In the genomic region with DNA sequence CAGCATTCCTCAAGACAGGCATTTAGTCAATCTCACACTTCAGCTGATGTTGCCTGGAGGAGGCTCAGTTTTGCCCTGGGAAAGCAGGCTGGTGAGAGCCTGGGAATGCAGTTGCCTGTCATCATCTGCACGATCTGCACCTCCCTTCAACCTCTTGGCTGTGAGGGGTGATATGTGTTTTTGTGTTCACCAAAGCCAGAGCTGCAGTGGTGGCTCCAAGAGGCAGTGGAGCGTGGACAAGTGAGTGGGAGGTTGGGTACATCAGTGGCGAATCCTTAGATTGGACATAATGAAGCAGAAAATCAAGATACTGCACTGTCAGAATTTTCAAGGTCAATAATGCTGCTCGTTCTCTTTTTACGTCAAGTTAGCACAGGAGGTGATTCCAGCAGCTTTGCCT, we compare ENCODE assay signal across 18 cellular contexts.
DNase-seq lines count a peak whose midpoint lies in the region; ATAC-seq and TF ChIP-seq lines count a peak whose summit lies in the region.
"Had no signal": no experiment of that assay in that cellular context is flagged by ENCODE, and none has a peak within 500 bp of the region (broad histone marks: within the 10 kb centered on the region; RNA-seq: fewer than 3 reads in every experiment).

No MANE protein-coding gene starts in this region.

- ATAC-seq in body of pancreas (no peak), lower lobe of right lung (no peak)
- ATAC-seq in stimulated activated memory B cell treated with anti-CD40 and anti-IgM and Interleukin-4, amounts not matched to agents 10 μg/mL and 1 μg/mL and 100 μg/mL, for 72 hours, result no peak
- ATAC-seq: sciatic nerve had no signal

- WGBS in body of pancreas, 2 donors, result 42 to 46% methylated on average over 5 of the region's 5 CpGs
- WGBS in mesodermal cell (ENCODE audit: insufficient coverage in 2 of 2), 2 experiments, result 79 to 81% methylated on average over 4 of the region's 5 CpGs
- 34% methylated on average over 5 of the region's 5 CpGs for WGBS in thyroid gland, 2 donors

- no peaks in the 10 kb centered on the region for H3K36me3 ChIP-seq in HUES48 (ENCODE audit: control insufficient read depth, insufficient read depth, low read length)
- no peaks in the 10 kb centered on the region for H3K36me3 ChIP-seq in body of pancreas (replicated peaks in 1 of 2; ENCODE audit: insufficient read depth in 1 of 2, low read depth in 2 of 2)
- no peaks in the 10 kb centered on the region for H3K36me3 ChIP-seq in mesodermal cell (ENCODE audit: control insufficient read depth, insufficient read depth, low read length)
- no peaks in the 10 kb centered on the region for H3K36me3 ChIP-seq in thyroid gland
- H3K36me3 ChIP-seq in lower lobe of right lung, result no peaks in the 10 kb centered on the region
- H3K36me3 ChIP-seq: esophagus muscularis mucosa, left ventricle myocardium inferior, neutrophil had no signal

- no peak overlapping the region for H3K9ac ChIP-seq in HUES48 (ENCODE audit: low read depth, low read length)

- H3K9me3 Mint-ChIP-seq in stimulated activated memory B cell treated with anti-CD40 and anti-IgM and Interleukin-4, amounts not matched to agents 10 μg/mL and 1 μg/mL and 100 μg/mL, for 72 hours, result no peaks in the 10 kb centered on the region
- H3K9me3 Mint-ChIP-seq: activated naive CD4-positive, alpha-beta T cell treated with anti-CD3 and anti-CD28 coated beads, Interleukin-2, amount 10 ng/mL, durations not matched to agents 7 days and 5 days had no signal

- H3K9me3 ChIP-seq in HUES48 (ENCODE audit: control insufficient read depth, insufficient read depth, low read length) (no peaks in the 10 kb centered on the region), body of pancreas (no peaks in the 10 kb centered on the region), mesodermal cell (ENCODE audit: control insufficient read depth, low read length) (no peaks in the 10 kb centered on the region), thyroid gland (no peaks in the 10 kb centered on the region), lower lobe of right lung (no peaks in the 10 kb centered on the region)
- H3K9me3 ChIP-seq: esophagus muscularis mucosa, left ventricle myocardium inferior, neutrophil had no signal

- intact Hi-C loops in body of pancreas (cut with DNase I), result no loop called here
- intact Hi-C loops in thyroid gland (cut with DNase I), result no loop called here
- intact Hi-C loops in lower lobe of right lung (cut with DNase I), result no loop called here

- H3K27me3 ChIP-seq in HUES48 (ENCODE audit: control insufficient read depth, insufficient read depth, low read length) (no peaks in the 10 kb centered on the region), body of pancreas (no peaks in the 10 kb centered on the region), thyroid gland (no peaks in the 10 kb centered on the region), lower lobe of right lung (ENCODE audit: low read depth) (no peaks in the 10 kb centered on the region)
- H3K27me3 ChIP-seq: esophagus muscularis mucosa, neutrophil had no signal

- no peaks in the 10 kb centered on the region for H3K4me1 Mint-ChIP-seq in stimulated activated memory B cell treated with anti-CD40 and anti-IgM and Interleukin-4, amounts not matched to agents 10 μg/mL and 1 μg/mL and 100 μg/mL, for 72 hours
- H3K4me1 Mint-ChIP-seq: activated naive CD4-positive, alpha-beta T cell treated with anti-CD3 and anti-CD28 coated beads, Interleukin-2, amount 10 ng/mL, durations not matched to agents 7 days and 5 days had no signal

- H3K27ac Mint-ChIP-seq in stimulated activated memory B cell treated with anti-CD40 and anti-IgM and Interleukin-4, amounts not matched to agents 10 μg/mL and 1 μg/mL and 100 μg/mL, for 72 hours, result no peak overlapping the region
- H3K27ac Mint-ChIP-seq: activated naive CD4-positive, alpha-beta T cell treated with anti-CD3 and anti-CD28 coated beads, Interleukin-2, amount 10 ng/mL, durations not matched to agents 7 days and 5 days had no signal

- H3K4me3 ChIP-seq in HUES48 (ENCODE audit: low read depth, low read length) (no peak overlapping the region), body of pancreas (no peak overlapping the region), mesodermal cell (ENCODE audit: extremely low read depth, insufficient read depth, low read length, poor library complexity, severe bottlenecking) (no peak overlapping the region), thyroid gland (replicated peaks in 1 of 3) (no peak overlapping the region), lower lobe of right lung (no peak overlapping the region)
- H3K4me3 ChIP-seq: esophagus muscularis mucosa, left ventricle myocardium inferior had no signal

- H3K4me1 ChIP-seq in HUES48 (ENCODE audit: control insufficient read depth, insufficient read depth, low read length) (peaks cover 36% of the 10 kb centered on the region), body of pancreas (peaks cover 24% of the 10 kb centered on the region), mesodermal cell (ENCODE audit: control insufficient read depth, insufficient read depth, low read length, poor library complexity, severe bottlenecking) (peaks cover 13% of the 10 kb centered on the region), thyroid gland (peaks cover 4 to 10% of the 10 kb centered on the region in 2 donors), lower lobe of right lung (no peaks in the 10 kb centered on the region)
- H3K4me1 ChIP-seq: esophagus muscularis mucosa had no signal

- peak overlapping the region; percentile 1 for H3K27ac ChIP-seq in HUES48 (ENCODE audit: low read depth, low read length)
- peak overlapping the region in 3 of 4 donors; percentile 38 to 68 (median 64) for H3K27ac ChIP-seq in body of pancreas
- peak overlapping the region; percentile 75 for H3K27ac ChIP-seq in mesodermal cell (ENCODE audit: low read depth, low read length, severe bottlenecking)
- peak overlapping the region in 1 of 3 donors; percentile 20 for H3K27ac ChIP-seq in thyroid gland
- H3K27ac ChIP-seq in lower lobe of right lung, result no peak overlapping the region
- H3K27ac ChIP-seq: esophagus muscularis mucosa, left ventricle myocardium inferior, neutrophil had no signal

- H3K4me3 Mint-ChIP-seq in stimulated activated memory B cell treated with anti-CD40 and anti-IgM and Interleukin-4, amounts not matched to agents 10 μg/mL and 1 μg/mL and 100 μg/mL, for 72 hours, result no peak overlapping the region
- H3K4me3 Mint-ChIP-seq: activated naive CD4-positive, alpha-beta T cell treated with anti-CD3 and anti-CD28 coated beads, Interleukin-2, amount 10 ng/mL, durations not matched to agents 7 days and 5 days had no signal

- no peaks in the 10 kb centered on the region for H3K27me3 Mint-ChIP-seq in stimulated activated memory B cell treated with anti-CD40 and anti-IgM and Interleukin-4, amounts not matched to agents 10 μg/mL and 1 μg/mL and 100 μg/mL, for 72 hours
- H3K27me3 Mint-ChIP-seq: activated naive CD4-positive, alpha-beta T cell treated with anti-CD3 and anti-CD28 coated beads, Interleukin-2, amount 10 ng/mL, durations not matched to agents 7 days and 5 days had no signal

- TF ChIP-seq CTCF in body of pancreas (IDR thresholded peaks at IDR 0.05) (no peak), thyroid gland (IDR thresholded peaks at IDR 0.05) (no peak), lower lobe of right lung (IDR thresholded peaks at IDR 0.05) (no peak)

- DNase-seq in body of pancreas (peak in 1 of 4 donors; percentile 5), thyroid gland (peak; percentile 49 to 52), cerebellar nuclear complex (lab: John Stamatoyannopoulos, UW) (no peak), lower lobe of right lung (no peak)
- DNase-seq: activated CD4-positive, alpha-beta T cell treated with anti-CD3 and anti-CD28 coated beads for 1 hour; activated CD8-positive, alpha-beta memory T cell treated with anti-CD3 and anti-CD28 coated beads for 24 hours; activated naive CD4-positive, alpha-beta T cell treated with anti-CD3 and anti-CD28 coated beads, Interleukin-2, amount 10 ng/mL, durations not matched to agents 7 days and 5 days; activated T-cell treated with anti-CD3 and anti-CD28 coated beads, Interleukin-2, amount 50 U/mL, for 48 hours; anterior cingulate cortex; left ventricle myocardium inferior; NCI-H2171; NCI-H69 had no signal

- no peaks in the 10 kb centered on the region for H3K36me3 Mint-ChIP-seq in stimulated activated memory B cell treated with anti-CD40 and anti-IgM and Interleukin-4, amounts not matched to agents 10 μg/mL and 1 μg/mL and 100 μg/mL, for 72 hours
- H3K36me3 Mint-ChIP-seq: activated naive CD4-positive, alpha-beta T cell treated with anti-CD3 and anti-CD28 coated beads, Interleukin-2, amount 10 ng/mL, durations not matched to agents 7 days and 5 days had no signal

- no peak for TF ChIP-seq POLR2A in body of pancreas (IDR thresholded peaks at IDR 0.05)
- no peak for TF ChIP-seq POLR2A in thyroid gland (IDR thresholded peaks at IDR 0.05)

Comparison
In these comparisons a context has a peak if more than half of its experiments do, and no peak if none do; other contexts are left out.
1. DNase-seq: peak in thyroid gland (2 of 2); none in cerebellar nuclear complex (0 of 2) and lower lobe of right lung (single experiment).